20 cellular contexts compared by ENCODE assay signal in the genomic region with DNA sequence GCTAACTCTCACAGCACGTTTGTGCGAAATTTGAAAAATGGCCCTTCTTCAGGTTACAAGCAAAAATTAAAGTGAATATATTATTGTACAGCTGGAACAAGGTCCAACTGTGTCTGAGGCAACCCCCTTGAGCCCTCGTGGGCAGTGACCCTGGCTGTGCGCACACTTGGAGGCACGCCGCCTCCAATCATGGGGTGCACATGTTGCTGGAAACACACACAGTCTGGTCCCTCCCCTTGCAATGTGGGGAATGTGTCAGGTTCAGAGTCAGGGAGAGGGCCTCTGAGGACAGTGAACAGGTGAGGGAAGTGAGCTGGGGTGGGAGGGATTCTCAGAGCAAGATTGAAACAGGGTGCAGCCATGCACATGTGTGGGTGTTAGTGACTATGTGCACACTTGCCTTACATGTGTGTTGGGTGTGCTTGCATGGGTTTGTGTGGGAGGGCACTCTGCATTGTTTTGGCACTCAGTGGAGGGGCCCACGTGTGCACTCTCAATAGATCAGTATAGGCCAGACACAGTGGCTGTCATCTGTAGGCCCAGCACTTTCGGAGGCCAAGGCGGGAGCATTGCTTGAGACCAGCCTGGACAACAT. TPM values are rescaled to one million over a fixed set of nuclear protein-coding genes. Genes with fewer than 3 reads are reported as not detected.
DNase-seq lines count a peak whose midpoint lies in the region; ATAC-seq and TF ChIP-seq lines count a peak whose summit lies in the region.
"Had no signal": no experiment of that assay in that cellular context is flagged by ENCODE, and none has a peak within 500 bp of the region (broad histone marks: within the 10 kb centered on the region; RNA-seq: fewer than 3 reads in every experiment).

No MANE protein-coding gene starts in this region.

- peak in 1 of 2 donors; percentile 40 for TF ChIP-seq RAD21 in liver (IDR thresholded peaks at IDR 0.05)

- no peak overlapping the region for H3K4me2 ChIP-seq in neuronal stem cell (ENCODE audit: insufficient read depth, low read length, poor library complexity, severe bottlenecking)
- H3K4me2 ChIP-seq: A549, BLaER1 had no signal

- H3K9me3 ChIP-seq in left ventricle myocardium inferior (replicated peaks) (no peaks in the 10 kb centered on the region), liver (ENCODE audit: control insufficient read depth in 4 of 4, low read length in 3 of 4) (no peaks in the 10 kb centered on the region), neuronal stem cell (replicated peaks in 1 of 2; ENCODE audit: control insufficient read depth in 2 of 2, insufficient read depth in 1 of 2, low read depth in 1 of 2, low read length in 2 of 2) (no peaks in the 10 kb centered on the region)
- H3K9me3 ChIP-seq: A549 had no signal

- peak overlapping the region in 1 of 2 donors; percentile 88 for H3K9ac ChIP-seq in liver (ENCODE audit: low read depth in 1 of 2, low read length in 2 of 2)
- H3K9ac ChIP-seq in neuronal stem cell (ENCODE audit: low read depth, low read length, poor library complexity), result peak overlapping the region; percentile 0
- H3K9ac ChIP-seq: BLaER1 had no signal

- H2BK15ac ChIP-seq in neuronal stem cell (ENCODE audit: low read length), result no peak overlapping the region

- 53% methylated on average over 9 of the region's 9 CpGs for WGBS in liver
- WGBS in neuronal stem cell (ENCODE audit: extremely low coverage in 2 of 2, insufficient read length in 2 of 2, insufficient replicate concordance in 1 of 2), 2 donors, result no CpG with 5 or more reads among the region's 9 CpGs

- H3K4me1 ChIP-seq in left ventricle myocardium inferior, result peaks cover 94% of the 10 kb centered on the region
- H3K4me1 ChIP-seq in liver (ENCODE audit: control insufficient read depth in 4 of 4, insufficient read depth in 4 of 4, low read length in 3 of 4), result peaks cover 20 to 83% (median 67%) of the 10 kb centered on the region in 4 donors
- peaks cover 12 to 29% of the 10 kb centered on the region in 2 donors for H3K4me1 ChIP-seq in neuronal stem cell (ENCODE audit: control insufficient read depth in 2 of 2, insufficient read depth in 1 of 2, low read depth in 1 of 2, low read length in 2 of 2)
- H3K4me1 ChIP-seq: A549 had no signal

- H3K36me3 ChIP-seq in left ventricle myocardium inferior (no peaks in the 10 kb centered on the region), liver (ENCODE audit: control insufficient read depth in 4 of 4, insufficient read depth in 3 of 4, low read depth in 1 of 4, low read length in 3 of 4) (peaks cover 0 to 2% (median 0%) of the 10 kb centered on the region in 4 donors), neuronal stem cell (replicated peaks in 1 of 2; ENCODE audit: control insufficient read depth in 2 of 2, insufficient read depth in 2 of 2, low read length in 2 of 2) (peaks cover 2 to 4% of the 10 kb centered on the region in 2 donors)

- H3K4ac ChIP-seq in neuronal stem cell (ENCODE audit: low read length), result no peak overlapping the region

- H3K18ac ChIP-seq in neuronal stem cell (ENCODE audit: low read length), result peak overlapping the region; percentile 58

- H3K23ac ChIP-seq in neuronal stem cell (ENCODE audit: low read depth, low read length, poor library complexity), result no peak overlapping the region

- H2BK120ac ChIP-seq in neuronal stem cell (ENCODE audit: low read depth, low read length), result no peak overlapping the region

- intact Hi-C loops in left ventricle myocardium inferior (cut with micrococcal nuclease), result no loop called here
- intact Hi-C loops in cardiac septum (cut with DNase I), result no loop called here

- no peak for ATAC-seq in stimulated activated memory B cell treated with anti-CD40 and anti-IgM and Interleukin-4, amounts not matched to agents 10 μg/mL and 1 μg/mL and 100 μg/mL, for 72 hours
- ATAC-seq: A549 had no signal

- no peak overlapping the region for H3K14ac ChIP-seq in neuronal stem cell (ENCODE audit: low read length)

- DNase-seq in left ventricle myocardium inferior (no peak), cardiac septum (ENCODE audit: low spot score) (no peak), neuronal stem cell (ENCODE audit: low spot score) (no peak), NOMO-1 treated with dmso at 0.1 percent for 144 hours (lab: John Stamatoyannopoulos, UW; ENCODE audit: unreplicated experiment) (no peak)
- DNase-seq in activated CD8-positive, alpha-beta memory T cell treated with anti-CD3 and anti-CD28 coated beads, Interleukin-2, amount 50 U/mL, for 4 hours, result no peak
- DNase-seq: CD4-positive, alpha-beta memory T cell; GF-D8; GOT3; KBM-7; NCI-H1105 treated with DMSO at 0.1 percent for 48 hours; NCI-H1694; NCI-H2107; NCI-H2227 treated with DMSO at 0.1 percent for 48 hours; NCI-H524; NCI-H82; SIG-M5 had no signal

- H4K8ac ChIP-seq in neuronal stem cell (ENCODE audit: low read depth, low read length), result no peak overlapping the region

- H2AFZ ChIP-seq in neuronal stem cell (ENCODE audit: low read length), result no peak overlapping the region

- H3K4me3 Mint-ChIP-seq in stimulated activated memory B cell treated with anti-CD40 and anti-IgM and Interleukin-4, amounts not matched to agents 10 μg/mL and 1 μg/mL and 100 μg/mL, for 72 hours, result no peak overlapping the region
- H3K4me3 Mint-ChIP-seq: CD4-positive, alpha-beta memory T cell had no signal

- H3K9me3 Mint-ChIP-seq in stimulated activated memory B cell treated with anti-CD40 and anti-IgM and Interleukin-4, amounts not matched to agents 10 μg/mL and 1 μg/mL and 100 μg/mL, for 72 hours, result no peaks in the 10 kb centered on the region
- H3K9me3 Mint-ChIP-seq: CD4-positive, alpha-beta memory T cell had no signal

- no peaks in the 10 kb centered on the region for H3K4me1 Mint-ChIP-seq in stimulated activated memory B cell treated with anti-CD40 and anti-IgM and Interleukin-4, amounts not matched to agents 10 μg/mL and 1 μg/mL and 100 μg/mL, for 72 hours

- TF ChIP-seq CTCF in left ventricle myocardium inferior (IDR thresholded peaks at IDR 0.05; ENCODE audit: borderline replicate concordance) (no peak), liver (IDR thresholded peaks at IDR 0.05; ENCODE audit: low read depth, low read length, missing input control) (no peak)

- H2BK12ac ChIP-seq in neuronal stem cell (ENCODE audit: low read length), result peak overlapping the region; percentile 12

- H3K4me3 ChIP-seq in left ventricle myocardium inferior (no peak overlapping the region), liver (ENCODE audit: low read depth in 1 of 3, low read length in 3 of 3) (peak overlapping the region in 2 of 3 donors; percentile 23 to 26), neuronal stem cell (ENCODE audit: low read length in 2 of 2) (no peak overlapping the region)
- H3K4me3 ChIP-seq: A549, BLaER1 had no signal

- H3K27me3 ChIP-seq in left ventricle myocardium inferior (ENCODE audit: low read depth), result no peaks in the 10 kb centered on the region
- H3K27me3 ChIP-seq in liver (ENCODE audit: control insufficient read depth in 4 of 4, insufficient read depth in 4 of 4, low read length in 3 of 4), result no peaks in the 10 kb centered on the region
- no peaks in the 10 kb centered on the region for H3K27me3 ChIP-seq in neuronal stem cell (ENCODE audit: control insufficient read depth in 3 of 3, insufficient read depth in 3 of 3, low read depth in 1 of 3, low read length in 3 of 3)
- H3K27me3 ChIP-seq: BLaER1 had no signal

- no peaks in the 10 kb centered on the region for H3K27me3 Mint-ChIP-seq in stimulated activated memory B cell treated with anti-CD40 and anti-IgM and Interleukin-4, amounts not matched to agents 10 μg/mL and 1 μg/mL and 100 μg/mL, for 72 hours
- H3K27me3 Mint-ChIP-seq: CD4-positive, alpha-beta memory T cell had no signal

- H2BK5ac ChIP-seq in neuronal stem cell (ENCODE audit: low read length), result no peak overlapping the region

- H3K27ac Mint-ChIP-seq in stimulated activated memory B cell treated with anti-CD40 and anti-IgM and Interleukin-4, amounts not matched to agents 10 μg/mL and 1 μg/mL and 100 μg/mL, for 72 hours, result no peak overlapping the region
- H3K27ac Mint-ChIP-seq: CD4-positive, alpha-beta memory T cell had no signal

- H3K79me1 ChIP-seq in neuronal stem cell (ENCODE audit: low read depth, low read length), result no peaks in the 10 kb centered on the region

- H3K27ac ChIP-seq in left ventricle myocardium inferior (replicated peaks) (peak overlapping the region; percentile 95), liver (ENCODE audit: low read depth in 1 of 2, low read length in 2 of 2) (peak overlapping the region; percentile 85 to 97), neuronal stem cell (replicated peaks; ENCODE audit: low read length) (no peak overlapping the region)
- H3K27ac ChIP-seq: A549, BLaER1 had no signal

- no peak overlapping the region for H2AK5ac ChIP-seq in neuronal stem cell (ENCODE audit: low read depth, low read length)

- H4K91ac ChIP-seq in neuronal stem cell (ENCODE audit: low read depth, low read length, poor library complexity), result no peak overlapping the region

- no peaks in the 10 kb centered on the region for H3K36me3 Mint-ChIP-seq in stimulated activated memory B cell treated with anti-CD40 and anti-IgM and Interleukin-4, amounts not matched to agents 10 μg/mL and 1 μg/mL and 100 μg/mL, for 72 hours
- H3K36me3 Mint-ChIP-seq: CD4-positive, alpha-beta memory T cell had no signal

TF ChIP-seq in liver, 16 proteins besides CTCF, POLR2A, EP300 and RAD21 (continues in another document):
- TF ChIP-seq EGR1 (IDR thresholded peaks at IDR 0.05; ENCODE audit: low read depth in 2 of 2) (peak in 1 of 2 donors; percentile 9), HNF4A (conservative IDR thresholded peaks at IDR 0.05) (peak; percentile 86 to 93), SP1 (IDR thresholded peaks at IDR 0.05) (peak; percentile 95), HNF4G (IDR thresholded peaks at IDR 0.05) (peak; percentile 77), GABPA (IDR thresholded peaks at IDR 0.05 in 1 of 2, conservative IDR thresholded peaks at IDR 0.05 in 1 of 2) (no peak), TAF1 (conservative IDR thresholded peaks at IDR 0.05) (no peak)
- TF ChIP-seq, protein P1, sequence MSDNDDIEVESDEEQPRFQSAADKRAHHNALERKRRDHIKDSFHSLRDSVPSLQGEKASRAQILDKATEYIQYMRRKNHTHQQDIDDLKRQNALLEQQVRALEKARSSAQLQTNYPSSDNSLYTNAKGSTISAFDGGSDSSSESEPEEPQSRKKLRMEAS (IDR thresholded peaks at IDR 0.05), result peak; percentile 59

RNA-seq across cellular contexts. Expression of a gene that starts 9.6 kb away (rescaled TPM):
- total RNA-seq in left ventricle myocardium inferior (305 TPM), cardiac septum (299 TPM), liver (10 to 100 TPM; 29.0 to 62.9 TPM)
- polyA plus RNA-seq in liver, result 10 to 100 TPM; 17.4 to 39.3 TPM
- 12.5 TPM for polyA plus RNA-seq in neuronal stem cell (2013, experiment 1 of 2)
- 12.5 TPM for polyA plus RNA-seq in neuronal stem cell (2013, experiment 2 of 2)
- polyA plus RNA-seq: CD4-positive, alpha-beta memory T cell had no signal

Comparison
In these comparisons a context has a peak if more than half of its experiments do, and no peak if none do; other contexts are left out.
1. H3K4me3 ChIP-seq: peak in liver (2 of 3); none in left ventricle myocardium inferior (single experiment) and neuronal stem cell (0 of 2).